12 cellular contexts compared by ENCODE assay signal in genomic region chr10:12193193-12193592, GRCh38. TPM values are rescaled to one million over a fixed set of nuclear protein-coding genes. Genes with fewer than 3 reads are reported as not detected.
DNase-seq lines count a peak whose midpoint lies in the region; ATAC-seq and TF ChIP-seq lines count a peak whose summit lies in the region.
"Had no signal": no experiment of that assay in that cellular context is flagged by ENCODE, and none has a peak within 500 bp of the region (broad histone marks: within the 10 kb centered on the region; RNA-seq: fewer than 3 reads in every experiment).

No MANE protein-coding gene starts in this region.

- no peak for ATAC-seq in central memory CD8-positive, alpha-beta T cell (replicated peaks; ENCODE audit: extremely low read depth, poor library complexity, severe bottlenecking)
- no peak for ATAC-seq in natural killer cell
- ATAC-seq: heart right ventricle had no signal

- H3K27me3 Mint-ChIP-seq in CD8-positive, alpha-beta memory T cell: no peaks in the 10 kb centered on the region
- no peaks in the 10 kb centered on the region for H3K27me3 Mint-ChIP-seq in central memory CD8-positive, alpha-beta T cell
- H3K27me3 Mint-ChIP-seq in natural killer cell (ENCODE audit: low read depth in 2 of 2): no peaks in the 10 kb centered on the region

- no peak for TF ChIP-seq CTCF in natural killer cell (IDR thresholded peaks at IDR 0.05)

- peaks cover 43 to 79% (median 73%) of the 10 kb centered on the region in 3 donors for H3K4me1 Mint-ChIP-seq in CD8-positive, alpha-beta memory T cell
- H3K4me1 Mint-ChIP-seq in central memory CD8-positive, alpha-beta T cell: peaks cover 56% of the 10 kb centered on the region
- peaks cover 44 to 50% of the 10 kb centered on the region in 2 donors for H3K4me1 Mint-ChIP-seq in natural killer cell

- no peaks in the 10 kb centered on the region for H3K9me3 Mint-ChIP-seq in CD8-positive, alpha-beta memory T cell
- no peaks in the 10 kb centered on the region for H3K9me3 Mint-ChIP-seq in central memory CD8-positive, alpha-beta T cell
- H3K9me3 Mint-ChIP-seq in natural killer cell: no peaks in the 10 kb centered on the region

- no peaks in the 10 kb centered on the region for H3K36me3 ChIP-seq in CD8-positive, alpha-beta memory T cell (ENCODE audit: insufficient read depth, low read length)
- H3K36me3 ChIP-seq: thoracic aorta had no signal

- DNase-seq in CD8-positive, alpha-beta memory T cell: no peak
- peak; percentile 62 for DNase-seq in LHCN-M2 (ENCODE audit: low read depth)
- DNase-seq in central memory CD8-positive, alpha-beta T cell (ENCODE audit: low spot score in 2 of 2): no peak
- no peak for DNase-seq in natural killer cell
- DNase-seq in Kasumi-1 (lab: John Stamatoyannopoulos, UW): no peak
- DNase-seq in stimulated activated CD4-positive, alpha-beta T cell treated with anti-CD3 and anti-CD28 coated beads, Interleukin-15, amount 100 ng/mL, for 24 hours: no peak
- DNase-seq in NCI-H2196 (lab: John Stamatoyannopoulos, UW; ENCODE audit: unreplicated experiment): no peak
- DNase-seq in globus pallidus (ENCODE audit: low spot score): no peak
- DNase-seq: caudate nucleus, heart right ventricle, SK-N-SH had no signal

- H3K4me1 ChIP-seq in CD8-positive, alpha-beta memory T cell (ENCODE audit: insufficient read depth, low read length): peaks cover 23% of the 10 kb centered on the region

- POLR2A ChIA-PET in CD8-positive, alpha-beta memory T cell (lab: Charles Lee): interaction anchor here (0.7 kb wide), 1 partner anchor 125 kb away, joined by 5 read pairs; no protein-coding TSS in a partner anchor

- CTCF ChIA-PET in CD8-positive, alpha-beta memory T cell (lab: Charles Lee): no interaction called here

- H3K4me3 Mint-ChIP-seq in CD8-positive, alpha-beta memory T cell: peak overlapping the region in 4 of 7 donors; percentile 30 to 82 (median 48)
- peak overlapping the region; percentile 15 for H3K4me3 Mint-ChIP-seq in central memory CD8-positive, alpha-beta T cell
- peak overlapping the region; percentile 48 for H3K4me3 Mint-ChIP-seq in natural killer cell

- H3K27ac ChIP-seq in CD8-positive, alpha-beta memory T cell (ENCODE audit: low read depth, low read length): no peak overlapping the region
- H3K27ac ChIP-seq: heart right ventricle, thoracic aorta had no signal

- H3K4me3 ChIP-seq in CD8-positive, alpha-beta memory T cell (ENCODE audit: low read length): no peak overlapping the region
- H3K4me3 ChIP-seq: heart right ventricle, thoracic aorta had no signal

- peaks cover 0 to 43% (median 6%) of the 10 kb centered on the region in 3 donors for H3K36me3 Mint-ChIP-seq in CD8-positive, alpha-beta memory T cell
- H3K36me3 Mint-ChIP-seq in central memory CD8-positive, alpha-beta T cell (ENCODE audit: insufficient read depth): peaks cover 20% of the 10 kb centered on the region
- no peaks in the 10 kb centered on the region for H3K36me3 Mint-ChIP-seq in natural killer cell

- intact Hi-C loops in natural killer cell (cut with micrococcal nuclease): loop anchor here (10.0 kb wide), 1 partner anchor 912 kb away; the partner anchor contains the start of gene OPTN

- no peaks in the 10 kb centered on the region for H3K27me3 ChIP-seq in CD8-positive, alpha-beta memory T cell (ENCODE audit: insufficient read depth, low read length, poor library complexity, severe bottlenecking)
- H3K27me3 ChIP-seq: heart right ventricle had no signal

- no peaks in the 10 kb centered on the region for H3K9me3 ChIP-seq in CD8-positive, alpha-beta memory T cell (ENCODE audit: low read length)
- H3K9me3 ChIP-seq: heart right ventricle, SK-N-SH, thoracic aorta had no signal

- peak overlapping the region in 5 of 8 donors; percentile 3 to 62 (median 19) for H3K27ac Mint-ChIP-seq in CD8-positive, alpha-beta memory T cell
- H3K27ac Mint-ChIP-seq in central memory CD8-positive, alpha-beta T cell (ENCODE audit: low read depth): peak overlapping the region; percentile 23
- peak overlapping the region in 1 of 2 donors; percentile 56 for H3K27ac Mint-ChIP-seq in natural killer cell

RNA-seq across cellular contexts. Expression of gene NUDT5, which starts 2.5 kb away (rescaled TPM):
- total RNA-seq in CD8-positive, alpha-beta memory T cell: 100 to 1,000 TPM; 119 to 125 TPM
- 61.4 TPM for polyA plus RNA-seq in CD8-positive, alpha-beta memory T cell
- total RNA-seq in LHCN-M2 (2014; rRNA removed): 82.7 and 87.1 TPM in 2 replicates
- polyA plus RNA-seq in LHCN-M2 (2012): 70.4 TPM
- 10 to 100 TPM; 25.7 to 39.1 (median 29.4) TPM for total RNA-seq in natural killer cell

RNA-seq across cellular contexts. Expression of gene CDC123, which starts 2.8 kb away (rescaled TPM):
- 100 to 1,000 TPM; 161 to 162 TPM for total RNA-seq in CD8-positive, alpha-beta memory T cell
- 97.5 TPM for polyA plus RNA-seq in CD8-positive, alpha-beta memory T cell
- total RNA-seq in LHCN-M2 (2014; rRNA removed) (102 and 106 TPM in 2 replicates), natural killer cell (10 to 100 TPM; 45.8 to 53.3 (median 47.6) TPM)
- polyA plus RNA-seq in LHCN-M2 (2012): 79.4 TPM
